Comparison of ENCODE assay signal across 8 cellular contexts in genomic region chr2:54330226-54331094, GRCh38.
DNase-seq lines count a peak whose midpoint lies in the region; ATAC-seq and TF ChIP-seq lines count a peak whose summit lies in the region.

No MANE protein-coding gene starts in this region.

- no peaks in the 10 kb centered on the region for H3K9me3 ChIP-seq in OCI-LY3 (ENCODE audit: insufficient read depth, low read length)

- ATAC-seq in GM21526 (IDR thresholded peaks at IDR 0.05; ENCODE audit: low FRiP score, unreplicated experiment): peak; percentile 98

- peaks cover 16% of the 10 kb centered on the region; the same call in 1 of the 2 replicates for H3K27me3 ChIP-seq in OCI-LY3 (ENCODE audit: low read depth, low read length)

- H3K4me3 ChIP-seq in OCI-LY3 (ENCODE audit: low read length): peak overlapping the region; percentile 80

- H3K79me2 ChIP-seq in OCI-LY3 (ENCODE audit: low read length): no peaks in the 10 kb centered on the region

- no peaks in the 10 kb centered on the region for H4K20me1 ChIP-seq in OCI-LY3 (ENCODE audit: insufficient read depth, low read length)

- peaks cover 20% of the 10 kb centered on the region for H3K4me1 ChIP-seq in OCI-LY3 (ENCODE audit: low read length)

- H3K4me2 ChIP-seq in OCI-LY3 (ENCODE audit: low read length): peak overlapping the region; percentile 99

- no peak overlapping the region for H3K27ac ChIP-seq in OCI-LY3 (ENCODE audit: low read length)

- no peak for TF ChIP-seq CTCF in OCI-LY3 (IDR thresholded peaks at IDR 0.05; ENCODE audit: low read depth, low read length)

- peak overlapping the region; percentile 47 for H3K9ac ChIP-seq in OCI-LY3 (ENCODE audit: low read length)

- peak overlapping the region; percentile 95 for H2AFZ ChIP-seq in OCI-LY3 (ENCODE audit: low read depth, low read length)

- in situ Hi-C loops in Caki2 (cut with HindIII; ENCODE audit: low pct_unique_long_range_greater_than_20kb, low sequenced_read_pairs): no loop called here

- DNase-seq in Caki2 (ENCODE audit: low read depth): peak; percentile 95
- DNase-seq in HuH-7 (ENCODE audit: low spot score): peak; percentile 95
- peak; percentile 79 for DNase-seq in activated T-cell treated with anti-CD3 and anti-CD28 coated beads for 4 hours
- DNase-seq in epidermal melanocyte (ENCODE audit: insufficient read length, low spot score): peak; percentile 92
- peak; percentile 96 for DNase-seq in midbrain (lab: John Stamatoyannopoulos, UW)
- peak; percentile 75 to 79 for DNase-seq in stimulated activated CD8-positive, alpha-beta memory T cell treated with anti-CD3 and anti-CD28 coated beads, Interleukin-15, amount 100 ng/mL, for 4 hours (ENCODE audit: low read depth in 2 of 2)

- H3K36me3 ChIP-seq in OCI-LY3 (replicated peaks; ENCODE audit: low read depth, low read length): no peaks in the 10 kb centered on the region
